Comparison of ENCODE assay signal across 32 cellular contexts in the genomic region with DNA sequence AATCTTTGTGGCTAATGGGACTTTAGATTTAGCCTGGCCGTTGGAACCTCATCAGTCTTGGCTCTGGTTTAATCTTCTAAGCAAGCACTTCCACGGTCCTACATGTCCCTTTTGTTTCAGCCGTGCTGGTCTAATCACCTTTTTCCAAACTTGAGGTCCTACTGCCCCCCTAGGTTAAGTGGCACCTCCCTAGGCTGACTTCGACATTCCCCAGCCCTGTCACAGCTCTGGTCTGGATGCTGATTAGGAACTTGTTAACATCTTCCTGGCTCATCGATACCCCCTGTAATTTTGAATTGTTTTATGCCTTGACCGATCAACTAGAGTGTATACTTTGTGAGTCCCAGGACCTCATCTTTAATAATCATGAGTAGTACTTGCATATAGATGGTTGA. TPM values are rescaled to one million over a fixed set of nuclear protein-coding genes. Genes with fewer than 3 reads are reported as not detected.
"Had no signal": no experiment of that assay in that cellular context is flagged by ENCODE, and none has a peak within 500 bp of the region (broad histone marks: within the 10 kb centered on the region; RNA-seq: fewer than 3 reads in every experiment).

No MANE protein-coding gene starts in this region.

- H3K9me3 ChIP-seq: esophagus squamous epithelium, gastrocnemius medialis, heart right ventricle, left lung, lower lobe of right lung had no signal

- FAIRE-seq: colon, endometrium, islet of Langerhans, keratinocyte had no signal

- DNase-seq: dermis blood vessel endothelial cell; dorsolateral prefrontal cortex; effector CD4-positive, alpha-beta T cell; effector memory CD4-positive, alpha-beta T cell; erythroblast; esophagus squamous epithelium; foreskin fibroblast; gastrocnemius medialis; glutamatergic neuron; head of caudate nucleus; heart right ventricle; hippocampal formation; left cardiac atrium; left lung; left ventricle myocardium superior; lower lobe of right lung; mesenchymal stem cell; midbrain had no signal

- H3K4me3 ChIP-seq: coronary artery, dorsolateral prefrontal cortex, esophagus squamous epithelium, gastrocnemius medialis, heart right ventricle, left lung, lower lobe of right lung had no signal

- ATAC-seq: heart right ventricle, left cardiac atrium, left lung, left ventricle myocardium superior had no signal

- H3K36me3 ChIP-seq: esophagus squamous epithelium, gastrocnemius medialis, heart right ventricle, left lung, lower lobe of right lung had no signal

- H3K27ac ChIP-seq: coronary artery, epithelial cell of prostate, esophagus squamous epithelium, gastrocnemius medialis, heart right ventricle, left lung, lower lobe of right lung had no signal

- H3K4me1 ChIP-seq: esophagus squamous epithelium, gastrocnemius medialis, heart right ventricle, lower lobe of right lung had no signal

RNA-seq across cellular contexts. Expression of a gene that starts 56.6 kb away (rescaled TPM):
- total RNA-seq: cerebellum, dermis blood vessel endothelial cell, esophagus mucosa, esophagus squamous epithelium, gastrocnemius medialis, glomerular endothelial cell, heart right ventricle, kidney epithelial cell, left cardiac atrium, left lung, left ventricle myocardium superior, lower leg skin, lower lobe of right lung, lung microvascular endothelial cell, mononuclear cell, mucosa of gallbladder had no signal
- polyA plus RNA-seq: heart right ventricle, keratinocyte had no signal
